In genomic region chr6:41798901-41799300, GRCh38 we compare ENCODE assay signal across 31 cellular contexts. TPM values are rescaled to one million over a fixed set of nuclear protein-coding genes. Genes with fewer than 3 reads are reported as not detected.
"Had no signal": no experiment of that assay in that cellular context is flagged by ENCODE, and none has a peak within 500 bp of the region (broad histone marks: within the 10 kb centered on the region; RNA-seq: fewer than 3 reads in every experiment).

No MANE protein-coding gene starts in this region.

- H3K4me1 Mint-ChIP-seq: endodermal cell, mesothelial cell of epicardium, naive B cell had no signal

- H3K27me3 ChIP-seq: colonic mucosa, esophagus squamous epithelium, gastrocnemius medialis, heart right ventricle, left lung had no signal

- H3K36me3 Mint-ChIP-seq: naive B cell had no signal

- H3K27me3 Mint-ChIP-seq: dendritic cell treated with granulocyte-macrophage colony-stimulating factor and Interleukin-4, amounts not matched to agents 40 ng/mL and 50 ng/mL, for 4 days; effector memory CD8-positive, alpha-beta T cell; naive B cell had no signal

- H3K9me3 ChIP-seq: colonic mucosa, esophagus squamous epithelium, gastrocnemius medialis, heart right ventricle, left lung, lower lobe of right lung, mucosa of descending colon had no signal

- DNase-seq: colonic mucosa; cortex of kidney; effector CD8-positive, alpha-beta T cell; effector memory CD8-positive, alpha-beta T cell; erythroblast; esophagus squamous epithelium; foreskin fibroblast; foreskin melanocyte; gastrocnemius medialis; glutamatergic neuron; head of caudate nucleus; heart right ventricle; hippocampal formation; left cardiac atrium; left lung; left ventricle myocardium superior; lower lobe of right lung; mesenchymal stem cell; mucosa of descending colon; naive B cell had no signal

- H3K4me3 Mint-ChIP-seq: dendritic cell treated with granulocyte-macrophage colony-stimulating factor and Interleukin-4, amounts not matched to agents 40 ng/mL and 50 ng/mL, for 4 days; effector memory CD8-positive, alpha-beta T cell; endodermal cell; mesothelial cell of epicardium had no signal

- H3K4me3 ChIP-seq: colonic mucosa, esophagus squamous epithelium, gastrocnemius medialis, heart right ventricle, left lung, lower lobe of right lung, mucosa of descending colon had no signal

- H3K27ac ChIP-seq: colonic mucosa, epithelial cell of prostate, esophagus squamous epithelium, gastrocnemius medialis, heart right ventricle, left lung, lower lobe of right lung had no signal

- H3K36me3 ChIP-seq: colonic mucosa had no signal

- H3K4me1 ChIP-seq: colonic mucosa, esophagus squamous epithelium, gastrocnemius medialis, left lung, lower lobe of right lung had no signal

- H3K9me3 Mint-ChIP-seq: dendritic cell treated with granulocyte-macrophage colony-stimulating factor and Interleukin-4, amounts not matched to agents 40 ng/mL and 50 ng/mL, for 4 days; effector memory CD8-positive, alpha-beta T cell; endodermal cell; mesothelial cell of epicardium; naive B cell had no signal

- H3K27ac Mint-ChIP-seq: dendritic cell treated with granulocyte-macrophage colony-stimulating factor and Interleukin-4, amounts not matched to agents 40 ng/mL and 50 ng/mL, for 4 days; effector memory CD8-positive, alpha-beta T cell; endodermal cell; mesothelial cell of epicardium had no signal

RNA-seq across cellular contexts. Expression of gene PRICKLE4, which starts 18.3 kb away (rescaled TPM):
- total RNA-seq: kidney epithelial cell had no signal

RNA-seq across cellular contexts. Expression of gene PGC, which starts 51.7 kb away (rescaled TPM):
- total RNA-seq: dermis microvascular lymphatic vessel endothelial cell, endodermal cell, esophagus mucosa, gastrocnemius medialis, glomerular endothelial cell, heart right ventricle, kidney epithelial cell, left cardiac atrium, left ventricle myocardium superior, lung microvascular endothelial cell, mesenteric fat pad, mesothelial cell of epicardium, mucosa of descending colon, myocyte had no signal
